Comparison of ENCODE assay signal across 19 cellular contexts in the genomic region with DNA sequence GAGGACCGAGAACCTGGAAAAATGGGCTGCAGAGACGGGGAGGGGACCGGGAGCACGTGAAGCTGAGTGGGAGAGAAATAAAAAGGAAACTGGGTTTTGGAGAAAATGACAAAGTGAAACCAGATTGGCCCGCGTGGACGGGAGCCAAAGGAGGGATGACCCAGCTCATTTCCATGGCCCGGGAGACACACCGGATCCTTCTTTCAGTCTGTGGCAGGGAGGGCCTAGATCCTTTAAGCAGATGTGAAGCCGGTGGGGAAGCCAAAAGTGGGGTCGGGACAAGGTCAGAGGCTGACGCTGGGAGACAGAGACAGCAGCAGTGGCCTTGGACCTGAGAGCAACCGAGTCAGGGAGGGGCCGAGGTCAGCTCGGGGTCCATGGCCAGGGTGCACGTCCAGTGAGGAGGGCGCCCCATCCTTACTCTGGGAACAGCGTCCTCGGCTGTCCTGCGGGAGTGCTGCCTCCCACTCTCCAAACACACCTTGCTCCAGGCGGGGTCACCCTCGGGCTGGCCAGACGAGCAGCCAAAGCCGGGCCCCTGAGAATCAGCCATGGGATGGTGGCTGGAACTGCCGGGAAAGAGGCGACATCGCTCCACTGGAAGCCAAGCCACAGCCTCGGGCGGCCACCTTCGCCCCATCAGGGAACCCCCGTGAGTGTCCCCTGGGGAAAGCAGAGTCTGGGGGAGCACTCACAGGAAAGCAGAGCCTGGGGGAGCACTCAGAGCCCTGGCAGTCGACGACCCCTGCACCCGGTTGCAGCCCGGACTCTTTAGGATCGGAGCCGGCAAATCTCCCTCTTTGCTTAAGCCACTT. TPM values are rescaled to one million over a fixed set of nuclear protein-coding genes. Genes with fewer than 3 reads are reported as not detected.
DNase-seq lines count a peak whose midpoint lies in the region; ATAC-seq, FAIRE-seq and TF ChIP-seq lines count a peak whose summit lies in the region.
"Had no signal": no experiment of that assay in that cellular context is flagged by ENCODE, and none has a peak within 500 bp of the region (broad histone marks: within the 10 kb centered on the region; RNA-seq: fewer than 3 reads in every experiment).

No MANE protein-coding gene starts in this region.

- H3K4me3 ChIP-seq in H1 (ENCODE audit: extremely low read depth in 1 of 4, insufficient read depth in 2 of 4, low read depth in 3 of 4, low read length in 4 of 4) (no peak overlapping the region), neuronal stem cell (ENCODE audit: low read length in 2 of 2) (no peak overlapping the region)
- H3K4me3 ChIP-seq: hepatocyte, right lobe of liver had no signal

- H4K91ac ChIP-seq in H1 (replicated peaks; ENCODE audit: insufficient read length, low read length), result no peak overlapping the region
- H4K91ac ChIP-seq in neuronal stem cell (ENCODE audit: low read depth, low read length, poor library complexity), result no peak overlapping the region

- H3K79me1 ChIP-seq in H1 (ENCODE audit: low read depth, low read length) (no peaks in the 10 kb centered on the region), neuronal stem cell (ENCODE audit: low read depth, low read length) (no peaks in the 10 kb centered on the region)

- peaks cover 0 to 3% of the 10 kb centered on the region in 2 experiments for H4K20me1 ChIP-seq in H1 (replicated peaks in 1 of 2; ENCODE audit: control insufficient read depth in 1 of 2, insufficient read depth in 2 of 2, low read length in 2 of 2)

- H2AK5ac ChIP-seq in H1 (ENCODE audit: low read depth, low read length), result no peak overlapping the region
- H2AK5ac ChIP-seq in neuronal stem cell (ENCODE audit: low read depth, low read length), result peak overlapping the region; percentile 56

- peaks cover 10% of the 10 kb centered on the region for H3K27me3 Mint-ChIP-seq in stimulated activated naive CD8-positive, alpha-beta T cell treated with anti-CD3 and anti-CD28 coated beads, Interleukin-15, Interleukin-2, amounts not matched to agents 100 ng/mL and 50 ng/mL, for 24 hours

- no peak; a peak in 1 of 4 replicates for TF ChIP-seq RAD21 in H1 (IDR thresholded peaks at IDR 0.05 in 1 of 2, conservative IDR thresholded peaks at IDR 0.05 in 1 of 2; ENCODE audit: low read depth in 2 of 2, low read length in 2 of 2)

- H4K5ac ChIP-seq in H1 (ENCODE audit: insufficient read length, low read depth, low read length), result no peak overlapping the region

- CTCF ChIA-PET in H1 (lab: Charles Lee; ENCODE audit: partially characterized antibody), result interaction anchor here (1.0 to 2.2 kb wide), 8 partner anchors 8 to 142 kb away, joined by 3 to 7 read pairs (median 5); no protein-coding TSS in a partner anchor

- POLR2A ChIA-PET in H1 (lab: Charles Lee; ENCODE audit: partially characterized antibody), result no interaction called here

- no peak for TF ChIP-seq CTCF in H1 (IDR thresholded peaks at IDR 0.05; ENCODE audit: control extremely low read depth in 1 of 3, insufficient read depth in 1 of 3, low read depth in 1 of 3, low read length in 3 of 3)

- H3K4me1 Mint-ChIP-seq in stimulated activated naive CD8-positive, alpha-beta T cell treated with anti-CD3 and anti-CD28 coated beads, Interleukin-15, Interleukin-2, amounts not matched to agents 100 ng/mL and 50 ng/mL, for 24 hours (ENCODE audit: low read depth), result peaks cover 5% of the 10 kb centered on the region

- no peaks in the 10 kb centered on the region for H3K27me3 ChIP-seq in H1 (replicated peaks in 1 of 4; ENCODE audit: control insufficient read depth in 3 of 4, extremely low read depth in 1 of 4, insufficient read depth in 3 of 4, low read length in 3 of 4)
- H3K27me3 ChIP-seq in neuronal stem cell (ENCODE audit: control insufficient read depth in 3 of 3, insufficient read depth in 3 of 3, low read depth in 1 of 3, low read length in 3 of 3), result peaks cover 0 to 10% (median 0%) of the 10 kb centered on the region in 3 experiments
- H3K27me3 ChIP-seq: hepatocyte, right lobe of liver had no signal

- H3K9me3 Mint-ChIP-seq in stimulated activated naive CD8-positive, alpha-beta T cell treated with anti-CD3 and anti-CD28 coated beads, Interleukin-15, Interleukin-2, amounts not matched to agents 100 ng/mL and 50 ng/mL, for 24 hours, result no peaks in the 10 kb centered on the region
- H3K9me3 Mint-ChIP-seq: activated naive CD4-positive, alpha-beta T cell treated with anti-CD3 and anti-CD28 coated beads, Interleukin-2, amount 50 U/mL, for 72 hours; naive thymus-derived CD8-positive, alpha-beta T cell had no signal

- H3K23me2 ChIP-seq in H1 (ENCODE audit: low read depth, low read length), result no peaks in the 10 kb centered on the region

- H3K18ac ChIP-seq in H1 (ENCODE audit: extremely low read depth, low read length) (no peak overlapping the region), neuronal stem cell (ENCODE audit: low read length) (no peak overlapping the region)

- H2BK15ac ChIP-seq in H1 (ENCODE audit: low read length) (no peak overlapping the region), neuronal stem cell (ENCODE audit: low read length) (no peak overlapping the region)

- H3K27ac ChIP-seq in H1 (ENCODE audit: low read depth, low read length) (no peak overlapping the region), neuronal stem cell (replicated peaks; ENCODE audit: low read length) (no peak overlapping the region)
- H3K27ac ChIP-seq: hepatocyte, right lobe of liver had no signal

- no peak overlapping the region for H3K9ac ChIP-seq in H1 (replicated peaks in 1 of 4; ENCODE audit: extremely low read depth in 1 of 4, low read depth in 3 of 4, low read length in 3 of 4)
- no peak overlapping the region for H3K9ac ChIP-seq in neuronal stem cell (ENCODE audit: low read depth, low read length, poor library complexity)

- 83% methylated on average over 30 of the region's 37 CpGs; no CpG with 5 or more reads in 1 of the 2 experiments for WGBS in H1 (ENCODE audit: extremely low coverage in 1 of 2, insufficient coverage in 1 of 2, insufficient read length in 1 of 2, insufficient replicate concordance in 2 of 2, low coverage in 1 of 2, low lambda C conversion rate in 2 of 2, missing lambda C conversion rate in 1 of 2), 2 experiments
- WGBS in neuronal stem cell (ENCODE audit: extremely low coverage in 2 of 2, insufficient read length in 2 of 2, insufficient replicate concordance in 1 of 2), 2 donors, result no CpG with 5 or more reads among the region's 37 CpGs

- TF ChIP-seq EP300 in H1 (IDR thresholded peaks at IDR 0.05; ENCODE audit: borderline replicate concordance in 1 of 2, low read depth in 2 of 2, low read length in 2 of 2), result no peak

- DNase-seq in stimulated activated naive CD8-positive, alpha-beta T cell treated with anti-CD3 and anti-CD28 coated beads, Interleukin-15, Interleukin-2, amounts not matched to agents 100 U/mL and 50 U/mL, for 24 hours, result no peak
- DNase-seq in H1 (ENCODE audit: low read depth in 1 of 2, low spot score in 2 of 2), result no peak
- DNase-seq in neuronal stem cell (ENCODE audit: low spot score), result no peak
- no peak for DNase-seq in SKM-1 treated with dmso at 0.1 percent for 144 hours (lab: John Stamatoyannopoulos, UW; ENCODE audit: unreplicated experiment)
- no peak for DNase-seq in activated CD4-positive, alpha-beta T cell treated with anti-CD3 and anti-CD28 coated beads for 4 hours
- DNase-seq: left colon; naive thymus-derived CD8-positive, alpha-beta T cell; NCI-H1048; NCI-H2171; stimulated activated naive CD4-positive, alpha-beta T cell had no signal

- ATAC-seq in stimulated activated naive CD8-positive, alpha-beta T cell treated with anti-CD3 and anti-CD28 coated beads, Interleukin-15, Interleukin-2, amounts not matched to agents 100 U/mL and 50 U/mL, for 24 hours, result no peak
- no peak for ATAC-seq in HG03175 (IDR thresholded peaks at IDR 0.05; ENCODE audit: unreplicated experiment)
- ATAC-seq in HG02571 (IDR thresholded peaks at IDR 0.05; ENCODE audit: unreplicated experiment), result no peak
- ATAC-seq: activated naive CD4-positive, alpha-beta T cell treated with anti-CD3 and anti-CD28 coated beads, Interleukin-2, amount 50 U/mL, for 72 hours; left colon; naive thymus-derived CD8-positive, alpha-beta T cell had no signal

- H2BK12ac ChIP-seq in H1 (ENCODE audit: low read depth, low read length), result no peak overlapping the region
- H2BK12ac ChIP-seq in neuronal stem cell (ENCODE audit: low read length), result peak overlapping the region; percentile 41

- no peak overlapping the region for H3K4me3 Mint-ChIP-seq in stimulated activated naive CD8-positive, alpha-beta T cell treated with anti-CD3 and anti-CD28 coated beads, Interleukin-15, Interleukin-2, amounts not matched to agents 100 ng/mL and 50 ng/mL, for 24 hours
- H3K4me3 Mint-ChIP-seq: naive thymus-derived CD8-positive, alpha-beta T cell had no signal

- no peak overlapping the region for H2BK20ac ChIP-seq in H1 (ENCODE audit: low read length)

- no peak for FAIRE-seq in H1 (lab: Jason Lieb, UNC)

- H3K4me1 ChIP-seq in H1 (replicated peaks in 1 of 4; ENCODE audit: control insufficient read depth in 3 of 4, insufficient read depth in 4 of 4, low read length in 3 of 4) (peaks cover 0 to 4% (median 0%) of the 10 kb centered on the region in 4 experiments; a peak in 3 of 7 replicates), neuronal stem cell (ENCODE audit: control insufficient read depth in 2 of 2, insufficient read depth in 1 of 2, low read depth in 1 of 2, low read length in 2 of 2) (peaks cover 0 to 2% of the 10 kb centered on the region in 2 donors)

- no peak overlapping the region for H2BK120ac ChIP-seq in H1 (replicated peaks; ENCODE audit: low read depth, low read length)
- H2BK120ac ChIP-seq in neuronal stem cell (ENCODE audit: low read depth, low read length), result no peak overlapping the region

- H3K14ac ChIP-seq in H1 (ENCODE audit: insufficient read length) (no peak overlapping the region), neuronal stem cell (ENCODE audit: low read length) (no peak overlapping the region)

- no peak overlapping the region for H2BK5ac ChIP-seq in H1 (ENCODE audit: low read depth, low read length)
- H2BK5ac ChIP-seq in neuronal stem cell (ENCODE audit: low read length), result no peak overlapping the region

- H3K23ac ChIP-seq in H1 (ENCODE audit: insufficient read length) (no peak overlapping the region), neuronal stem cell (ENCODE audit: low read depth, low read length, poor library complexity) (no peak overlapping the region)

- no peak overlapping the region for H3K4ac ChIP-seq in H1 (replicated peaks; ENCODE audit: insufficient read length, low read depth, low read length)
- H3K4ac ChIP-seq in neuronal stem cell (ENCODE audit: low read length), result no peak overlapping the region

- H3K36me3 Mint-ChIP-seq in stimulated activated naive CD8-positive, alpha-beta T cell treated with anti-CD3 and anti-CD28 coated beads, Interleukin-15, Interleukin-2, amounts not matched to agents 100 ng/mL and 50 ng/mL, for 24 hours (ENCODE audit: low read depth), result no peaks in the 10 kb centered on the region
- H3K36me3 Mint-ChIP-seq: activated naive CD4-positive, alpha-beta T cell treated with anti-CD3 and anti-CD28 coated beads, Interleukin-2, amount 50 U/mL, for 72 hours; naive thymus-derived CD8-positive, alpha-beta T cell had no signal

- no peak for TF ChIP-seq POLR2A in H1 (IDR thresholded peaks at IDR 0.05; ENCODE audit: control extremely low read depth in 1 of 2, low read depth in 2 of 2, low read length in 2 of 2)

- no peaks in the 10 kb centered on the region for H3K79me2 ChIP-seq in H1 (ENCODE audit: control insufficient read depth in 1 of 2, insufficient read depth in 2 of 2, low read length in 2 of 2)
- H3K79me2 ChIP-seq: hepatocyte had no signal

- peak overlapping the region; percentile 75; the same call in 1 of the 2 replicates for H4K8ac ChIP-seq in H1 (ENCODE audit: extremely low read depth, insufficient read depth, low read length)
- H4K8ac ChIP-seq in neuronal stem cell (ENCODE audit: low read depth, low read length), result no peak overlapping the region

- H3K56ac ChIP-seq in H1 (replicated peaks; ENCODE audit: insufficient read length, low read depth, low read length), result no peak overlapping the region

- H2AFZ ChIP-seq in H1 (ENCODE audit: low read length), result no peak overlapping the region
- no peak overlapping the region for H2AFZ ChIP-seq in neuronal stem cell (ENCODE audit: low read length)
- H2AFZ ChIP-seq: hepatocyte had no signal

- H3K4me2 ChIP-seq in H1 (ENCODE audit: insufficient read depth in 1 of 2, low read depth in 2 of 2, low read length in 2 of 2) (no peak overlapping the region), neuronal stem cell (ENCODE audit: insufficient read depth, low read length, poor library complexity, severe bottlenecking) (no peak overlapping the region)
- H3K4me2 ChIP-seq: hepatocyte had no signal

- H3K9me3 ChIP-seq in H1 (ENCODE audit: insufficient read depth in 2 of 2, low read depth in 1 of 2, low read length in 1 of 2), result no peaks in the 10 kb centered on the region
- peaks cover 0 to 2% of the 10 kb centered on the region in 2 donors for H3K9me3 ChIP-seq in neuronal stem cell (replicated peaks in 1 of 2; ENCODE audit: control insufficient read depth in 2 of 2, insufficient read depth in 1 of 2, low read depth in 1 of 2, low read length in 2 of 2)
- H3K9me3 ChIP-seq: right lobe of liver had no signal

- H3K36me3 ChIP-seq in H1 (ENCODE audit: control insufficient read depth in 2 of 4, insufficient read depth in 4 of 4, low read length in 3 of 4) (no peaks in the 10 kb centered on the region), neuronal stem cell (replicated peaks in 1 of 2; ENCODE audit: control insufficient read depth in 2 of 2, insufficient read depth in 2 of 2, low read length in 2 of 2) (no peaks in the 10 kb centered on the region)

- peak overlapping the region; percentile 49 for H3K27ac Mint-ChIP-seq in stimulated activated naive CD8-positive, alpha-beta T cell treated with anti-CD3 and anti-CD28 coated beads, Interleukin-15, Interleukin-2, amounts not matched to agents 100 ng/mL and 50 ng/mL, for 24 hours
- H3K27ac Mint-ChIP-seq: activated naive CD4-positive, alpha-beta T cell treated with anti-CD3 and anti-CD28 coated beads, Interleukin-2, amount 50 U/mL, for 72 hours; naive thymus-derived CD8-positive, alpha-beta T cell had no signal

RNA-seq across cellular contexts. Expression of a gene that starts 17.3 kb away (rescaled TPM):
- not detected in 2 replicates for total RNA-seq in H1 (2021; fragmentation: NEBNext Ultra II Directional; extraction: Animal tissue kit (Norgen Biotek cat#: 25700))
- not detected in 2 replicates for polyA plus RNA-seq in H1 (2011; rRNA removed)
- polyA plus RNA-seq in H1 (2011; cell fraction: cytosol; rRNA removed), result not detected
- polyA plus RNA-seq in H1 (2011; cell fraction: nucleus; rRNA removed), result not detected
- not detected in 4 replicates for polyA plus RNA-seq in H1 (2012, experiment 1 of 2)
- not detected for polyA plus RNA-seq in H1 (2012, experiment 2 of 2)
- under 0.01 TPM for polyA plus RNA-seq in H1 (2013, experiment 1 of 2)
- polyA plus RNA-seq in H1 (2013, experiment 2 of 2), result not detected
- polyA minus RNA-seq in H1 (2011; rRNA and poly(A)+ RNA removed), result not detected in 2 replicates
- polyA minus RNA-seq in H1 (2011; cell fraction: cytosol; rRNA and poly(A)+ RNA removed), result not detected
- polyA minus RNA-seq in H1 (2011; cell fraction: nucleus; rRNA and poly(A)+ RNA removed), result not detected
- polyA plus RNA-seq in neuronal stem cell (2013, experiment 1 of 2), result not detected
- not detected for polyA plus RNA-seq in neuronal stem cell (2013, experiment 2 of 2)
- total RNA-seq: A673; activated naive CD4-positive, alpha-beta T cell treated with anti-CD3 and anti-CD28 coated beads, Interleukin-2, amount 50 U/mL, for 72 hours; cerebellum; HT-29; left colon; naive thymus-derived CD8-positive, alpha-beta T cell had no signal
- polyA plus RNA-seq: naive thymus-derived CD8-positive, alpha-beta T cell had no signal

RNA-seq across cellular contexts. Expression of a gene that starts 32.2 kb away (rescaled TPM):
- total RNA-seq in H1 (2021; fragmentation: NEBNext Ultra II Directional; extraction: Animal tissue kit (Norgen Biotek cat#: 25700)), result 39.3 and 39.8 TPM in 2 replicates
- polyA plus RNA-seq in H1 (2011; rRNA removed), result 25.8 and 29.0 TPM in 2 replicates
- 33.5 TPM for polyA plus RNA-seq in H1 (2011; cell fraction: cytosol; rRNA removed)
- 65.3 TPM for polyA plus RNA-seq in H1 (2011; cell fraction: nucleus; rRNA removed)
- polyA plus RNA-seq in H1 (2012, experiment 1 of 2), result 20.1 to 25.9 TPM (median 23.8 TPM) in 4 replicates
- polyA plus RNA-seq in H1 (2012, experiment 2 of 2), result 21.4 TPM
- polyA plus RNA-seq in H1 (2013, experiment 1 of 2), result 20.6 TPM
- polyA plus RNA-seq in H1 (2013, experiment 2 of 2), result 21.1 TPM
- polyA minus RNA-seq in H1 (2011; rRNA and poly(A)+ RNA removed), result 45.5 and 52.3 TPM in 2 replicates
- 25.0 TPM for polyA minus RNA-seq in H1 (2011; cell fraction: cytosol; rRNA and poly(A)+ RNA removed)
- polyA minus RNA-seq in H1 (2011; cell fraction: nucleus; rRNA and poly(A)+ RNA removed), result 52.7 TPM
- polyA plus RNA-seq in neuronal stem cell (2013, experiment 1 of 2), result 22.7 TPM
- 22.7 TPM for polyA plus RNA-seq in neuronal stem cell (2013, experiment 2 of 2)

RNA-seq across cellular contexts. Expression of a gene that starts 49.8 kb away (rescaled TPM):
- total RNA-seq in H1 (2021; fragmentation: NEBNext Ultra II Directional; extraction: Animal tissue kit (Norgen Biotek cat#: 25700)), result 327 and 341 TPM in 2 replicates
- polyA plus RNA-seq in H1 (2011; rRNA removed), result 68.2 and 161 TPM in 2 replicates
- polyA plus RNA-seq in H1 (2011; cell fraction: cytosol; rRNA removed), result 65.1 TPM
- 122 TPM for polyA plus RNA-seq in H1 (2011; cell fraction: nucleus; rRNA removed)
- 126 to 176 TPM (median 151 TPM) in 4 replicates for polyA plus RNA-seq in H1 (2012, experiment 1 of 2)
- 202 TPM for polyA plus RNA-seq in H1 (2012, experiment 2 of 2)
- 316 TPM for polyA plus RNA-seq in H1 (2013, experiment 1 of 2)
- 381 TPM for polyA plus RNA-seq in H1 (2013, experiment 2 of 2)
- 34.4 and 63.7 TPM in 2 replicates for polyA minus RNA-seq in H1 (2011; rRNA and poly(A)+ RNA removed)
- 84.2 TPM for polyA minus RNA-seq in H1 (2011; cell fraction: cytosol; rRNA and poly(A)+ RNA removed)
- polyA minus RNA-seq in H1 (2011; cell fraction: nucleus; rRNA and poly(A)+ RNA removed), result 42.4 TPM
- polyA plus RNA-seq in neuronal stem cell (2013, experiment 1 of 2), result 18.4 TPM
- 18.6 TPM for polyA plus RNA-seq in neuronal stem cell (2013, experiment 2 of 2)
